Comparison of ENCODE assay signal across 19 cellular contexts in genomic region chr1:53093451-53093754, GRCh38. TPM values are rescaled to one million over a fixed set of nuclear protein-coding genes. Genes with fewer than 3 reads are reported as not detected.
A peak's percentile ranks its signal among the peaks of the same experiment; 100 is the strongest.
DNase-seq lines count a peak whose midpoint lies in the region; ATAC-seq and TF ChIP-seq lines count a peak whose summit lies in the region.
"Had no signal": no experiment of that assay in that cellular context is flagged by ENCODE, and none has a peak within 500 bp of the region (broad histone marks: within the 10 kb centered on the region; RNA-seq: fewer than 3 reads in every experiment).

No MANE protein-coding gene starts in this region.

- H3K4me2 ChIP-seq in mesenchymal stem cell (ENCODE audit: low read length, poor library complexity, severe bottlenecking) (no peak overlapping the region), osteoblast (ENCODE audit: insufficient read depth, low read length) (no peak overlapping the region)

- H2BK15ac ChIP-seq in mesenchymal stem cell (ENCODE audit: low read depth, poor library complexity, severe bottlenecking), result peak overlapping the region; percentile 58

- WGBS in mesenchymal stem cell, result 93% methylated on average over 8 of the region's 8 CpGs
- WGBS in esophagus muscularis mucosa, result 89% methylated on average over 8 of the region's 8 CpGs
- WGBS in heart left ventricle, 4 donors, result 86 to 96% (median 93%) methylated on average over 7 to 8 of the region's 8 CpGs

- CTCF ChIA-PET in HEK293 (lab: Yijun Ruan, JAX), result interaction anchor here (0.7 kb wide), 1 partner anchor 131 kb away, joined by 3 read pairs; no protein-coding TSS in a partner anchor

- no peaks in the 10 kb centered on the region for H4K20me1 ChIP-seq in osteoblast (ENCODE audit: insufficient read depth, low read length)

- DNase-seq in WERI-Rb-1 (no peak), mesenchymal stem cell (no peak), osteoblast (ENCODE audit: insufficient read length, low spot score, missing footprints) (peak; percentile 52), GM19240 (ENCODE audit: insufficient read length, low spot score) (no peak), esophagus muscularis mucosa (ENCODE audit: extremely low spot score) (no peak), heart left ventricle (no peak), globus pallidus (ENCODE audit: low spot score) (no peak)
- DNase-seq: C1 segment of cervical spinal cord; CD4-positive, alpha-beta memory T cell; COR-L47; DMS153; DND-41; GM23248; H9; HFFc6 had no signal

- ATAC-seq in heart left ventricle, result no peak
- ATAC-seq: HCT116 had no signal

- intact Hi-C loops in esophagus muscularis mucosa (cut with DNase I) (no loop called here), heart left ventricle (cut with DNase I) (loop anchor here in 1 of 10 donors (10.0 kb wide), 1 partner anchor 81 kb away; no protein-coding TSS in a partner anchor)

- no peak overlapping the region for H2AK5ac ChIP-seq in mesenchymal stem cell (ENCODE audit: low read length, severe bottlenecking)

- no peaks in the 10 kb centered on the region for H3K36me3 ChIP-seq in HEK293 (ENCODE audit: control insufficient read depth in 2 of 2, insufficient read depth in 1 of 2, low read length in 2 of 2)
- peaks cover 65% of the 10 kb centered on the region for H3K36me3 ChIP-seq in WERI-Rb-1
- H3K36me3 ChIP-seq in mesenchymal stem cell (ENCODE audit: control insufficient read depth in 1 of 2, insufficient read depth in 2 of 2, low read depth in 1 of 2, low read length in 2 of 2), result peaks cover 0 to 5% of the 10 kb centered on the region in 2 experiments
- no peaks in the 10 kb centered on the region for H3K36me3 ChIP-seq in osteoblast (ENCODE audit: insufficient read depth, low read length)
- no peaks in the 10 kb centered on the region for H3K36me3 ChIP-seq in esophagus muscularis mucosa
- no peaks in the 10 kb centered on the region for H3K36me3 ChIP-seq in heart left ventricle

- no peaks in the 10 kb centered on the region for H3K79me2 ChIP-seq in osteoblast (ENCODE audit: insufficient read depth, low read length)

- H4K91ac ChIP-seq in mesenchymal stem cell (ENCODE audit: low read length), result peak overlapping the region; percentile 84

- H3K4me3 ChIP-seq in HEK293 (ENCODE audit: low read depth, low read length) (no peak overlapping the region), WERI-Rb-1 (ENCODE audit: low read depth, low read length) (no peak overlapping the region), mesenchymal stem cell (ENCODE audit: insufficient read depth in 1 of 2, low read depth in 1 of 2, low read length in 2 of 2) (no peak overlapping the region), osteoblast (ENCODE audit: insufficient read depth, low read length) (no peak overlapping the region), esophagus muscularis mucosa (no peak overlapping the region), heart left ventricle (no peak overlapping the region)
- H3K4me3 ChIP-seq: GM23248 had no signal

- peak overlapping the region; percentile 22 for H4K8ac ChIP-seq in mesenchymal stem cell (ENCODE audit: low read length)

- no peak for TF ChIP-seq EP300 in esophagus muscularis mucosa (IDR thresholded peaks at IDR 0.05)

- peak overlapping the region in 1 of 2 experiments; percentile 88 for H2BK12ac ChIP-seq in mesenchymal stem cell (ENCODE audit: low read length in 2 of 2)

- H2AFZ ChIP-seq in mesenchymal stem cell (ENCODE audit: low read depth, low read length) (no peak overlapping the region), osteoblast (ENCODE audit: low read length) (no peak overlapping the region)
- H2AFZ ChIP-seq: GM23248 had no signal

- TF ChIP-seq POLR2A in esophagus muscularis mucosa (IDR thresholded peaks at IDR 0.05; ENCODE audit: low read depth) (no peak), heart left ventricle (IDR thresholded peaks at IDR 0.05) (no peak)

- no peak overlapping the region for H2BK5ac ChIP-seq in mesenchymal stem cell (ENCODE audit: low read depth, low read length, poor library complexity, severe bottlenecking)

- no peak overlapping the region for H3K14ac ChIP-seq in mesenchymal stem cell (ENCODE audit: low read length in 2 of 2)

- H3K18ac ChIP-seq in mesenchymal stem cell (ENCODE audit: low read depth in 1 of 2, low read length in 2 of 2), result peak overlapping the region in 1 of 2 experiments; percentile 48

- no peaks in the 10 kb centered on the region for H3K4me1 ChIP-seq in HEK293 (ENCODE audit: control insufficient read depth, insufficient read depth, low read length)
- H3K4me1 ChIP-seq in mesenchymal stem cell (ENCODE audit: control insufficient read depth, insufficient read depth, low read depth, low read length), result peaks cover 14% of the 10 kb centered on the region
- H3K4me1 ChIP-seq in osteoblast (ENCODE audit: insufficient read depth, low read length), result peaks cover 11% of the 10 kb centered on the region
- peaks cover 0 to 6% (median 3%) of the 10 kb centered on the region in 4 donors for H3K4me1 ChIP-seq in esophagus muscularis mucosa
- peaks cover 0 to 30% (median 15%) of the 10 kb centered on the region in 12 donors for H3K4me1 ChIP-seq in heart left ventricle

- no peak overlapping the region for H3K27ac ChIP-seq in HEK293 (ENCODE audit: extremely low read depth, low read depth, low read length)
- peak overlapping the region; percentile 92 for H3K27ac ChIP-seq in WERI-Rb-1
- no peak overlapping the region for H3K27ac ChIP-seq in mesenchymal stem cell (ENCODE audit: low read length, poor library complexity, severe bottlenecking)
- H3K27ac ChIP-seq in osteoblast (ENCODE audit: low read depth, low read length), result no peak overlapping the region
- no peak overlapping the region for H3K27ac ChIP-seq in esophagus muscularis mucosa (replicated peaks in 1 of 4)
- no peak overlapping the region for H3K27ac ChIP-seq in heart left ventricle
- H3K27ac ChIP-seq: GM23248 had no signal

- H3K79me1 ChIP-seq in mesenchymal stem cell (replicated peaks; ENCODE audit: low read length, poor library complexity, severe bottlenecking), result no peaks in the 10 kb centered on the region

- H2BK120ac ChIP-seq in mesenchymal stem cell (ENCODE audit: low read depth, low read length), result no peak overlapping the region

- POLR2A ChIA-PET in HEK293 (lab: Yijun Ruan, JAX), result no interaction called here

- H3K27me3 ChIP-seq in WERI-Rb-1 (ENCODE audit: insufficient read depth, low read depth, severe bottlenecking), result no peaks in the 10 kb centered on the region
- H3K27me3 ChIP-seq in mesenchymal stem cell (ENCODE audit: control insufficient read depth in 1 of 2, insufficient read depth in 1 of 2, low read length in 2 of 2), result no peaks in the 10 kb centered on the region
- H3K27me3 ChIP-seq in osteoblast (ENCODE audit: insufficient read depth, low read length), result no peaks in the 10 kb centered on the region
- H3K27me3 ChIP-seq in esophagus muscularis mucosa, result no peaks in the 10 kb centered on the region
- H3K27me3 ChIP-seq in heart left ventricle, result no peaks in the 10 kb centered on the region

- H3K9me3 ChIP-seq in HEK293 (ENCODE audit: control insufficient read depth, insufficient read depth, low read depth, low read length), result no peaks in the 10 kb centered on the region
- peaks cover 8% of the 10 kb centered on the region for H3K9me3 ChIP-seq in WERI-Rb-1 (ENCODE audit: severe bottlenecking)
- H3K9me3 ChIP-seq in mesenchymal stem cell (ENCODE audit: control insufficient read depth, low read length), result no peaks in the 10 kb centered on the region
- H3K9me3 ChIP-seq in osteoblast (ENCODE audit: low read depth, low read length), result peaks cover 2% of the 10 kb centered on the region
- H3K9me3 ChIP-seq in esophagus muscularis mucosa, result no peaks in the 10 kb centered on the region
- H3K9me3 ChIP-seq in heart left ventricle, result no peaks in the 10 kb centered on the region

- no peak overlapping the region for H3K9ac ChIP-seq in mesenchymal stem cell (ENCODE audit: low read length)
- H3K9ac ChIP-seq: GM23248 had no signal

- H3K23ac ChIP-seq in mesenchymal stem cell (ENCODE audit: low read length in 2 of 2), result no peak overlapping the region

- peak overlapping the region in 1 of 2 experiments; percentile 7 for H3K4ac ChIP-seq in mesenchymal stem cell (ENCODE audit: low read depth in 1 of 2, low read length in 2 of 2)

- no peak for TF ChIP-seq CTCF in HEK293 (tag by site-specific recombination; IDR thresholded peaks at IDR 0.05)
- TF ChIP-seq CTCF in WERI-Rb-1 (IDR thresholded peaks at IDR 0.05; ENCODE audit: low read depth, low read length), result no peak
- no peak for TF ChIP-seq CTCF in osteoblast (IDR thresholded peaks at IDR 0.05; ENCODE audit: extremely low read depth, low read depth, low read length)
- no peak for TF ChIP-seq CTCF in esophagus muscularis mucosa (IDR thresholded peaks at IDR 0.05)
- no peak for TF ChIP-seq CTCF in heart left ventricle (IDR thresholded peaks at IDR 0.05)

TF ChIP-seq in HEK293, 187 proteins besides CTCF, POLR2A, EP300 and RAD21 (continues in another document):
- no peak for TF ChIP-seq ZBTB10 (tag by site-specific recombination; IDR thresholded peaks at IDR 0.05)

RNA-seq across cellular contexts. Expression of gene PODN, which starts 31.4 kb away (rescaled TPM):
- 54.8 TPM for polyA plus RNA-seq in mesenchymal stem cell (2013, experiment 1 of 2)
- polyA plus RNA-seq in mesenchymal stem cell (2013, experiment 2 of 2), result 53.6 TPM
- 43.3 and 52.8 TPM in 2 replicates for total RNA-seq in osteoblast
- total RNA-seq in esophagus muscularis mucosa, result 100 to 1,000 TPM in 3 of 4 donors, 10 to 100 TPM in 1; 78.6 to 150 (median 113) TPM
- 10 to 100 TPM in 8 of 9 donors, 1 to 10 TPM in 1; 5.9 to 61.8 (median 18.5) TPM for total RNA-seq in heart left ventricle
- 1 to 10 TPM; 5.2 to 9.8 TPM for polyA plus RNA-seq in heart left ventricle
- total RNA-seq: A172; A673; CD4-positive, alpha-beta memory T cell had no signal
- polyA plus RNA-seq: CD4-positive, alpha-beta memory T cell had no signal

RNA-seq across cellular contexts. Expression of gene SLC1A7, which starts 49.0 kb away (rescaled TPM):
- 2.3 TPM for polyA plus RNA-seq in mesenchymal stem cell (2013, experiment 1 of 2)
- 2.2 TPM for polyA plus RNA-seq in mesenchymal stem cell (2013, experiment 2 of 2)
- total RNA-seq in osteoblast, result under 0.01 and 0.36 TPM in 2 replicates
- 1 to 10 TPM in 1 of 4 donors, under 1 TPM in 3; 0.45 to 3.7 (median 0.84) TPM for total RNA-seq in esophagus muscularis mucosa
- 1 to 10 TPM in 1 of 9 donors, under 1 TPM in 6, not detected in 2; 0.08 to 1.1 (median 0.37) TPM for total RNA-seq in heart left ventricle
- polyA plus RNA-seq in heart left ventricle, result under 1 TPM; 0.07 to 0.19 TPM
- total RNA-seq: A172; A673; CD4-positive, alpha-beta memory T cell; GM23248; H9 had no signal
- polyA plus RNA-seq: CD4-positive, alpha-beta memory T cell had no signal
